ENCODE assay signal across 8 cellular contexts in genomic region chr3:141460097-141460704, GRCh38.
DNase-seq lines count a peak whose midpoint lies in the region; ATAC-seq and TF ChIP-seq lines count a peak whose summit lies in the region.

No MANE protein-coding gene starts in this region.

- in situ Hi-C loops in brain microvascular endothelial cell (cut with HindIII; ENCODE audit: low pct_ligation_motif_present, low sequenced_read_pairs), result no loop called here

- TF ChIP-seq CTCF in VCaP (conservative IDR thresholded peaks at IDR 0.05) (peak; percentile 96), brain microvascular endothelial cell (IDR thresholded peaks at IDR 0.05; ENCODE audit: low read depth, low read length, missing control alignments) (peak; percentile 95)

- H3K27ac ChIP-seq in VCaP (no peak overlapping the region), brain microvascular endothelial cell (no peak overlapping the region)

- no peaks in the 10 kb centered on the region for H3K27me3 ChIP-seq in brain microvascular endothelial cell (replicated peaks)

- ATAC-seq in GM18907 (IDR thresholded peaks at IDR 0.05; ENCODE audit: unreplicated experiment) (peak; percentile 92), HG03139 (IDR thresholded peaks at IDR 0.05; ENCODE audit: unreplicated experiment) (peak; percentile 86)

- H3K4me3 ChIP-seq in brain microvascular endothelial cell (ENCODE audit: low read depth, low read length), result no peak overlapping the region

- DNase-seq in AG08395 (ENCODE audit: low spot score) (peak; percentile 90), NCI-H2196 (lab: John Stamatoyannopoulos, UW; ENCODE audit: unreplicated experiment) (peak; percentile 89), brain microvascular endothelial cell (peak; percentile 91), inferior parietal cortex (ENCODE audit: extremely low spot score) (peak; percentile 92)
- DNase-seq in stimulated activated CD4-positive, alpha-beta T cell treated with anti-CD3 and anti-CD28 coated beads, Interleukin-15, amount 100 ng/mL, for 48 hours (ENCODE audit: low read depth in 2 of 2), result peak; percentile 82 to 90

- no peaks in the 10 kb centered on the region for H3K36me3 ChIP-seq in brain microvascular endothelial cell (replicated peaks)
